Comparison of ENCODE assay signal across 23 cellular contexts in the genomic region with DNA sequence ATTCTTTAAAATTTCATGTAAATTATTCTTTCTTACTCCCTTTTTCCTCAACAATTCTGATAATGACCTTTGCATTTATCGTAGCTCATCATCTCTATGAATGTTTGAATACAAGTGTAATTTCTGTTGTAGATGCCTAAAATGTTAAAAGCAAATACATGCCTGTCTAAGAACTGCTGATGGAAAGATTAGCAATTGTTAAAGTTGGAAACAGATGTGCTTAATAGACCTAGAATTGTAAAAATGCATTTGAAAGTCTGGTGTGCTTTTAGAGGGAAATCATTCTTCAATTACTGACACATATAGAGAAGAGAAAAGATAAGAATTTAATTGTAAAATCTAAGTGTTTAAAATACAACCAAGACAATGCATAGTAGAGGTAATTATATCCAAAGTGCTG.
"Had no signal": no experiment of that assay in that cellular context is flagged by ENCODE, and none has a peak within 500 bp of the region (broad histone marks: within the 10 kb centered on the region; RNA-seq: fewer than 3 reads in every experiment).

No MANE protein-coding gene starts in this region.

- DNase-seq: islet precursor cell; left ventricle myocardium inferior; midbrain; mucosa of descending colon; naive thymus-derived CD4-positive, alpha-beta T cell; nucleus accumbens; pancreas; posterior cingulate gyrus; retina; right cardiac atrium; sigmoid colon; small intestine; stimulated activated CD4-positive, alpha-beta T cell treated with anti-CD3 and anti-CD28 coated beads, Interleukin-1b, Interleukin-23, amount 100 ng/mL, for 48 hours; stimulated activated CD4-positive, alpha-beta T cell treated with anti-CD3 and anti-CD28 coated beads, Interleukin-2, amount 100 ng/mL, for 48 hours; stimulated activated CD4-positive, alpha-beta T cell treated with anti-CD3 and anti-CD28 coated beads, Interleukin-4, amount 100 ng/mL, for 4 hours; stimulated activated CD8-positive, alpha-beta memory T cell treated with anti-CD3 and anti-CD28 coated beads, Interleukin-4, amount 100 ng/mL, for 48 hours; stimulated activated naive CD4-positive, alpha-beta T cell treated with Interleukin-2 at 50 U/mL for 16 hours; stimulated activated naive CD8-positive, alpha-beta T cell treated with anti-CD3 and anti-CD28 coated beads, Interleukin-15, amount 100 ng/mL, for 72 hours; substantia nigra; uterus had no signal

- H3K36me3 ChIP-seq: left ventricle myocardium inferior, pancreas, prostate gland, sigmoid colon, tibial nerve, uterus had no signal

- H3K4me1 ChIP-seq: left ventricle myocardium inferior, pancreas, prostate gland, sigmoid colon, tibial nerve, uterus had no signal

- H3K9me3 ChIP-seq: left ventricle myocardium inferior, mucosa of descending colon, pancreas, prostate gland, sigmoid colon, tibial nerve, uterus had no signal

- H3K4me3 ChIP-seq: left ventricle myocardium inferior, lung, mucosa of descending colon, pancreas, prostate gland, sigmoid colon, tibial nerve, uterus had no signal

- H3K27me3 ChIP-seq: pancreas, sigmoid colon, tibial nerve, uterus had no signal

- H3K27ac ChIP-seq: left ventricle myocardium inferior, pancreas, prostate gland, sigmoid colon, tibial nerve, uterus had no signal
